19 cellular contexts compared by ENCODE assay signal in the genomic region with DNA sequence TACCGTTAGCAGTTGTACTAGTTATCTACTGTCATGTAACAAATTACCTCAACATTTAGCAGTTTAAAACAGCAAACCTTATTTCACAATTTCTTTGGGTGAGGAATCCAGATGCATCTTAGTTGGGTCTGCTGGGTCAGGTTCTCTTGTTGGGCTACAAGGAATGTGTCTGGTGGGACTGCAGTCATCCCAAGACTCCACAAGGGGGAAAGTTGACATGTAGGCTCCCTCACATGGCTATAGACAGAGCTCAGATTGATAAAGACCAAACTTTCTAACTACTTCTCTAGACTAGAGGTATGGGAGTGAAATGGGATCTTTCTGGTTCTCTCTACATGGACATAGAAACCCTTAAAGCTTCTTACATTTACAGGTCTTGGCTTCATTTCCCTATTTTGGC.
"Had no signal": no experiment of that assay in that cellular context is flagged by ENCODE, and none has a peak within 500 bp of the region (broad histone marks: within the 10 kb centered on the region; RNA-seq: fewer than 3 reads in every experiment).

No MANE protein-coding gene starts in this region.

- H3K36me3 Mint-ChIP-seq: activated naive CD4-positive, alpha-beta T cell treated with anti-CD3 and anti-CD28 coated beads, Interleukin-2, amount 10 ng/mL, durations not matched to agents 7 days and 5 days; mesothelial cell of epicardium; type B pancreatic cell had no signal

- FAIRE-seq: kidney had no signal

- H3K27ac ChIP-seq: cardiac muscle cell, colonic mucosa, ovary, VCaP had no signal

- H3K27me3 Mint-ChIP-seq: activated naive CD4-positive, alpha-beta T cell treated with anti-CD3 and anti-CD28 coated beads, Interleukin-2, amount 10 ng/mL, durations not matched to agents 7 days and 5 days; type B pancreatic cell had no signal

- DNase-seq: activated CD4-positive, alpha-beta T cell treated with anti-CD3 and anti-CD28 coated beads for 36 hours; activated CD8-positive, alpha-beta memory T cell treated with anti-CD3 and anti-CD28 coated beads for 24 hours; activated naive CD4-positive, alpha-beta T cell treated with anti-CD3 and anti-CD28 coated beads, Interleukin-2, amount 10 ng/mL, durations not matched to agents 7 days and 5 days; activated T-cell treated with anti-CD3 and anti-CD28 coated beads for 4 hours; colonic mucosa; foreskin melanocyte; head of caudate nucleus; kidney; left ventricle myocardium superior; ovary; stimulated activated CD4-positive, alpha-beta T cell treated with anti-CD3 and anti-CD28 coated beads, Interleukin-12 subunit alpha, Interleukin-12 subunit beta, amount 100 ng/mL, for 4 hours; stimulated activated naive CD4-positive, alpha-beta T cell treated with Interleukin-2 at 50 U/mL for 16 hours; T1000 had no signal

- H3K27ac Mint-ChIP-seq: activated CD4-positive, alpha-beta T cell treated with anti-CD3 and anti-CD28 coated beads for 36 hours; activated naive CD4-positive, alpha-beta T cell treated with anti-CD3 and anti-CD28 coated beads, Interleukin-2, amount 10 ng/mL, durations not matched to agents 7 days and 5 days; activated T-helper 17 cell treated with anti-CD3 and anti-CD28 coated beads, Interleukin-2, amount 50 U/mL, for 72 hours; mesothelial cell of epicardium; type B pancreatic cell had no signal

- H3K9me3 Mint-ChIP-seq: activated naive CD4-positive, alpha-beta T cell treated with anti-CD3 and anti-CD28 coated beads, Interleukin-2, amount 10 ng/mL, durations not matched to agents 7 days and 5 days; activated T-helper 17 cell treated with anti-CD3 and anti-CD28 coated beads, Interleukin-2, amount 50 U/mL, for 72 hours; mesothelial cell of epicardium; type B pancreatic cell had no signal

- H3K4me1 ChIP-seq: colonic mucosa had no signal

- H3K4me1 Mint-ChIP-seq: activated CD4-positive, alpha-beta T cell treated with anti-CD3 and anti-CD28 coated beads for 36 hours; activated naive CD4-positive, alpha-beta T cell treated with anti-CD3 and anti-CD28 coated beads, Interleukin-2, amount 10 ng/mL, durations not matched to agents 7 days and 5 days; activated T-helper 17 cell treated with anti-CD3 and anti-CD28 coated beads, Interleukin-2, amount 50 U/mL, for 72 hours; mesothelial cell of epicardium; neural crest cell had no signal

- H3K36me3 ChIP-seq: cardiac muscle cell, colonic mucosa, ovary had no signal

- H3K4me3 Mint-ChIP-seq: activated CD4-positive, alpha-beta T cell treated with anti-CD3 and anti-CD28 coated beads for 36 hours; activated naive CD4-positive, alpha-beta T cell treated with anti-CD3 and anti-CD28 coated beads, Interleukin-2, amount 10 ng/mL, durations not matched to agents 7 days and 5 days; activated T-helper 17 cell treated with anti-CD3 and anti-CD28 coated beads, Interleukin-2, amount 50 U/mL, for 72 hours; mesothelial cell of epicardium; neural crest cell; type B pancreatic cell had no signal

- ATAC-seq: activated CD4-positive, alpha-beta T cell treated with anti-CD3 and anti-CD28 coated beads for 36 hours; activated T-helper 17 cell treated with anti-CD3 and anti-CD28 coated beads, Interleukin-2, amount 50 U/mL, for 72 hours; left ventricle myocardium superior had no signal

- H3K9me3 ChIP-seq: colonic mucosa, ovary had no signal

- H3K27me3 ChIP-seq: cardiac muscle cell, colonic mucosa, ovary had no signal

- H3K4me3 ChIP-seq: cardiac muscle cell, colonic mucosa, ovary had no signal
